ENCODE assay signal across 1 cellular context in the genomic region with DNA sequence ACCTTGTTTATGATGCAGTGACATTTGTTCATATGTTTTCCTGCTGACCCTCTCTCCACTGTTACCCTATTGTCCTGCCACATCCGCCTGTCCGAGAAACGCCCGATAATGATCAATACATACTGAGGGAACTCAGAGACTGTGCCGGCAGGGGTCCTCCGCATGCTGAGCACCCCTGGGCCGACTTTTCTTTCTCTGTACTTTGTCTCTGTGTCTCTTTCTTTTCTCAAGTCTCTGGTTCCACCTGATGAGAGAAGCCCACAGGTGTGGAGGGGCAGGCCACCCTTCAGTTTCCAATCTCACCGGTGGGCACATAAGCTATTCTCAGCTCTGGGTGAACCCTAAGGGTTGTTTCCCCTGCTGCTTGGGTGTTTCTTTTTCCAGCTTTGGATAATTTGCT.
TF ChIP-seq lines count a peak whose summit lies in the region.

No MANE protein-coding gene starts in this region.

TF ChIP-seq in GM23338, 12 proteins besides CTCF, POLR2A, EP300 and RAD21 (continued from another document):
- TF ChIP-seq, protein P1, sequence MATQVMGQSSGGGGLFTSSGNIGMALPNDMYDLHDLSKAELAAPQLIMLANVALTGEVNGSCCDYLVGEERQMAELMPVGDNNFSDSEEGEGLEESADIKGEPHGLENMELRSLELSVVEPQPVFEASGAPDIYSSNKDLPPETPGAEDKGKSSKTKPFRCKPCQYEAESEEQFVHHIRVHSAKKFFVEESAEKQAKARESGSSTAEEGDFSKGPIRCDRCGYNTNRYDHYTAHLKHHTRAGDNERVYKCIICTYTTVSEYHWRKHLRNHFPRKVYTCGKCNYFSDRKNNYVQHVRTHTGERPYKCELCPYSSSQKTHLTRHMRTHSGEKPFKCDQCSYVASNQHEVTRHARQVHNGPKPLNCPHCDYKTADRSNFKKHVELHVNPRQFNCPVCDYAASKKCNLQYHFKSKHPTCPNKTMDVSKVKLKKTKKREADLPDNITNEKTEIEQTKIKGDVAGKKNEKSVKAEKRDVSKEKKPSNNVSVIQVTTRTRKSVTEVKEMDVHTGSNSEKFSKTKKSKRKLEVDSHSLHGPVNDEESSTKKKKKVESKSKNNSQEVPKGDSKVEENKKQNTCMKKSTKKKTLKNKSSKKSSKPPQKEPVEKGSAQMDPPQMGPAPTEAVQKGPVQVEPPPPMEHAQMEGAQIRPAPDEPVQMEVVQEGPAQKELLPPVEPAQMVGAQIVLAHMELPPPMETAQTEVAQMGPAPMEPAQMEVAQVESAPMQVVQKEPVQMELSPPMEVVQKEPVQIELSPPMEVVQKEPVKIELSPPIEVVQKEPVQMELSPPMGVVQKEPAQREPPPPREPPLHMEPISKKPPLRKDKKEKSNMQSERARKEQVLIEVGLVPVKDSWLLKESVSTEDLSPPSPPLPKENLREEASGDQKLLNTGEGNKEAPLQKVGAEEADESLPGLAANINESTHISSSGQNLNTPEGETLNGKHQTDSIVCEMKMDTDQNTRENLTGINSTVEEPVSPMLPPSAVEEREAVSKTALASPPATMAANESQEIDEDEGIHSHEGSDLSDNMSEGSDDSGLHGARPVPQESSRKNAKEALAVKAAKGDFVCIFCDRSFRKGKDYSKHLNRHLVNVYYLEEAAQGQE (IDR thresholded peaks at IDR 0.05; ENCODE audit: unreplicated experiment): no peak
- TF ChIP-seq CREB1 (CRISPR knock-in tag; IDR thresholded peaks at IDR 0.05; ENCODE audit: low read depth) (no peak), EZH2phosphoT487 (IDR thresholded peaks at IDR 0.05; ENCODE audit: unreplicated experiment) (no peak), ETS1 (IDR thresholded peaks at IDR 0.05) (no peak), POLR2AphosphoS5 (IDR thresholded peaks at IDR 0.05; ENCODE audit: low read depth) (no peak), EZH2 (IDR thresholded peaks at IDR 0.05; ENCODE audit: low read depth, unreplicated experiment) (no peak), ZNF114 (CRISPR knock-in tag; IDR thresholded peaks at IDR 0.05) (no peak), ZNF331 (CRISPR knock-in tag; IDR thresholded peaks at IDR 0.05; ENCODE audit: low read depth) (no peak), JUNB (IDR thresholded peaks at IDR 0.05; ENCODE audit: unreplicated experiment) (no peak), STAT1 (IDR thresholded peaks at IDR 0.05; ENCODE audit: unreplicated experiment) (no peak), ZNF462 (CRISPR knock-in tag; IDR thresholded peaks at IDR 0.05) (no peak)
